ENCODE assay signal across 8 cellular contexts in genomic region chr11:19742595-19743292, GRCh38. TPM values are rescaled to one million over a fixed set of nuclear protein-coding genes. Genes with fewer than 3 reads are reported as not detected.
A peak's percentile ranks its signal among the peaks of the same experiment; 100 is the strongest.
DNase-seq lines count a peak whose midpoint lies in the region; ATAC-seq, FAIRE-seq and TF ChIP-seq lines count a peak whose summit lies in the region.

No MANE protein-coding gene starts in this region.

- no peak overlapping the region for H3K4me2 ChIP-seq in A549

- peak; percentile 87 for TF ChIP-seq CTCF in A549 (IDR thresholded peaks at IDR 0.05)
- TF ChIP-seq CTCF in endodermal cell (conservative IDR thresholded peaks at IDR 0.05): peak; percentile 94
- peak; percentile 83 for TF ChIP-seq CTCF in mucosa of descending colon (IDR thresholded peaks at IDR 0.05)

- TF ChIP-seq EP300 in A549 (IDR thresholded peaks at IDR 0.05): no peak

- DNase-seq in A549 (ENCODE audit: low read depth in 1 of 2, low spot score in 1 of 2) (peak; percentile 45 to 80), NCI-H69 (lab: John Stamatoyannopoulos, UW) (peak; percentile 70), endodermal cell (peak; percentile 95), mucosa of descending colon (peak; percentile 61 to 87 (median 83))
- DNase-seq in activated CD8-positive, alpha-beta memory T cell treated with anti-CD3 and anti-CD28 coated beads for 24 hours: peak; percentile 85
- peak; percentile 24 to 43 for DNase-seq in stimulated activated CD8-positive, alpha-beta memory T cell treated with anti-CD3 and anti-CD28 coated beads, Interleukin-7, amount 100 ng/mL, for 1 hour (ENCODE audit: low read depth in 2 of 2)

- H3K36me3 ChIP-seq in endodermal cell (ENCODE audit: control insufficient read depth, insufficient read depth, low read length): no peaks in the 10 kb centered on the region
- H3K36me3 ChIP-seq in mucosa of descending colon (ENCODE audit: low read depth): no peaks in the 10 kb centered on the region

- no peaks in the 10 kb centered on the region for H3K27me3 Mint-ChIP-seq in endodermal cell (ENCODE audit: insufficient read depth)

- no peak overlapping the region for H3K9ac ChIP-seq in endodermal cell (ENCODE audit: extremely low read depth, low read length, poor library complexity, severe bottlenecking)

- H3K4me1 ChIP-seq in A549: 0 out of 3 replicates have a peak, but pooled peaks cover 8% of the 10 kb centered on the region
- H3K4me1 ChIP-seq in endodermal cell (ENCODE audit: control insufficient read depth, insufficient read depth, low read length): peaks cover 12% of the 10 kb centered on the region
- H3K4me1 ChIP-seq in mucosa of descending colon (ENCODE audit: low read depth): no peaks in the 10 kb centered on the region

- no peak for TF ChIP-seq POLR2A in A549 (IDR thresholded peaks at IDR 0.05; ENCODE audit: low read length)

- H3K9me3 ChIP-seq in A549 (no peaks in the 10 kb centered on the region), endodermal cell (ENCODE audit: control insufficient read depth, low read length) (no peaks in the 10 kb centered on the region), mucosa of descending colon (no peaks in the 10 kb centered on the region)

- H3K9me3 Mint-ChIP-seq in endodermal cell: peaks cover 7% of the 10 kb centered on the region

- ATAC-seq in A549 (peak; percentile 84 to 97), GM18517 (IDR thresholded peaks at IDR 0.05; ENCODE audit: unreplicated experiment) (peak; percentile 60), HG03439 (IDR thresholded peaks at IDR 0.05; ENCODE audit: unreplicated experiment) (peak; percentile 81), mucosa of descending colon (peak; percentile 94)

- FAIRE-seq in A549 (lab: Jason Lieb, UNC): no peak

- H3K27ac Mint-ChIP-seq in endodermal cell: no peak overlapping the region

- no peaks in the 10 kb centered on the region for H3K27me3 ChIP-seq in endodermal cell (ENCODE audit: control insufficient read depth, insufficient read depth, low read length, poor library complexity, severe bottlenecking)

- H3K4me3 ChIP-seq in A549: no peak overlapping the region
- H3K4me3 ChIP-seq in endodermal cell (ENCODE audit: low read length): no peak overlapping the region
- no peak overlapping the region for H3K4me3 ChIP-seq in mucosa of descending colon

- POLR2A ChIA-PET in A549 (lab: Yijun Ruan, JAX): no interaction called here

- peak; percentile 96 for TF ChIP-seq RAD21 in A549 (conservative IDR thresholded peaks at IDR 0.05 in 1 of 2, IDR thresholded peaks at IDR 0.05 in 1 of 2)

- intact Hi-C loops in mucosa of descending colon (cut with DNase I, micrococcal nuclease): loop anchor here in 1 of 2 donors (1.0 kb wide), 1 partner anchor 178 kb away; no protein-coding TSS in a partner anchor

- H3K27ac ChIP-seq in A549 (0 out of 6 replicates have a peak overlapping the region, but pooled peaks of 1 of the 2 experiments have one; percentile 15), endodermal cell (ENCODE audit: low read depth, low read length) (no peak overlapping the region)

- 13% methylated on average over 2 of the region's 2 CpGs for WGBS in A549 (ENCODE audit: missing lambda C conversion rate)
- 36% methylated on average over 2 of the region's 2 CpGs; no CpG with 5 or more reads in 1 of the 2 experiments for WGBS in endodermal cell (ENCODE audit: insufficient coverage in 1 of 2, insufficient read length in 1 of 2), 2 experiments

- peaks cover 26% of the 10 kb centered on the region for H3K4me1 Mint-ChIP-seq in endodermal cell

- no peak overlapping the region for H3K4me3 Mint-ChIP-seq in endodermal cell

- no peaks in the 10 kb centered on the region for H3K36me3 Mint-ChIP-seq in endodermal cell (ENCODE audit: low read depth)

- CTCF ChIA-PET in A549 (lab: Yijun Ruan, JAX): interaction anchor here (0.6 to 4.9 kb wide), 62 partner anchors 8 to 672 kb away, joined by 3 to 296 read pairs (median 4); no protein-coding TSS in a partner anchor

TF ChIP-seq in A549, 52 proteins besides CTCF, POLR2A, EP300 and RAD21:
- TF ChIP-seq RNF2 (IDR thresholded peaks at IDR 0.05; ENCODE audit: borderline replicate concordance, low read depth) (no peak), JUNB (IDR thresholded peaks at IDR 0.05) (no peak), BHLHE40 (IDR thresholded peaks at IDR 0.05; ENCODE audit: low read depth, low read length) (no peak), SMC3 (IDR thresholded peaks at IDR 0.05) (peak; percentile 98), E2F6 (IDR thresholded peaks at IDR 0.05; ENCODE audit: borderline replicate concordance, low read depth) (no peak), MAX (IDR thresholded peaks at IDR 0.05) (0 out of 2 replicates have a peak, but pooled peaks have one; percentile 25), FOSL2 (IDR thresholded peaks at IDR 0.05) (no peak), FOSL2 (CRISPR knock-in tag; IDR thresholded peaks at IDR 0.05) (no peak)

RNA-seq across cellular contexts. Expression of gene NAV2, which starts 30.1 kb away (rescaled TPM):
- 19.8 and 27.6 TPM in 2 replicates for polyA plus RNA-seq in A549 (2011; rRNA removed)
- 5.7 and 7.0 TPM in 2 replicates for polyA plus RNA-seq in A549 (2012; cell fraction: cytosol; rRNA removed)
- polyA plus RNA-seq in A549 (2012; cell fraction: nucleus; rRNA removed): 13.3 and 14.1 TPM in 2 replicates
- 4.9 to 6.2 TPM (median 4.9 TPM) in 3 replicates for polyA plus RNA-seq in A549 (2017; fragmentation: RNase III; extraction: RNeasy Plus Mini Kit Qiagen cat#74134 plus additional on column Dnase treatment)
- 69.8 and 79.2 TPM in 2 replicates for polyA minus RNA-seq in A549 (2011; rRNA and poly(A)+ RNA removed)
- total RNA-seq in endodermal cell: 10 to 100 TPM; 37.1 to 42.4 TPM
- 17.1 TPM for polyA plus RNA-seq in endodermal cell (2013, experiment 1 of 2)
- 15.8 TPM for polyA plus RNA-seq in endodermal cell (2013, experiment 2 of 2)
- 10 to 100 TPM; 21.9 to 65.9 (median 30.9) TPM for total RNA-seq in mucosa of descending colon

Comparison
In these comparisons a context has a peak if more than half of its experiments do, and no peak if none do; other contexts are left out.
1. DNase-seq: peak in every context shown above with its lines; median percentile 95 in endodermal cell; 85 in activated CD8-positive, alpha-beta memory T cell treated with anti-CD3 and anti-CD28 coated beads for 24 hours; 83 in mucosa of descending colon; 70 in NCI-H69; 62 in A549; 34 in stimulated activated CD8-positive, alpha-beta memory T cell treated with anti-CD3 and anti-CD28 coated beads, Interleukin-7, amount 100 ng/mL, for 1 hour.